Comparison of ENCODE assay signal across 13 cellular contexts in genomic region chr6:25014375-25014774, GRCh38.
A peak's percentile ranks its signal among the peaks of the same experiment; 100 is the strongest.
DNase-seq lines count a peak whose midpoint lies in the region; ATAC-seq, FAIRE-seq and TF ChIP-seq lines count a peak whose summit lies in the region.
"Had no signal": no experiment of that assay in that cellular context is flagged by ENCODE, and none has a peak within 500 bp of the region (broad histone marks: within the 10 kb centered on the region; RNA-seq: fewer than 3 reads in every experiment).

No MANE protein-coding gene starts in this region.

- TF ChIP-seq CTCF in natural killer cell (IDR thresholded peaks at IDR 0.05) (no peak), GM12878 (IDR thresholded peaks at IDR 0.05 in 2 of 3, conservative IDR thresholded peaks at IDR 0.05 in 1 of 3; ENCODE audit: control insufficient read depth in 2 of 3, extremely low read depth in 1 of 3, insufficient read depth in 1 of 3, low read depth in 3 of 3, low read length in 3 of 3) (no peak), GM23338 (conservative IDR thresholded peaks at IDR 0.05; ENCODE audit: low read depth in 2 of 2) (no peak)

- H3K36me3 Mint-ChIP-seq in natural killer cell treated with Interleukin-12 subunit alpha and Interleukin-12 subunit beta and Interleukin-15 and Interleukin-18, amount 100 ng/mL, for 72 hours, result peaks cover 7% of the 10 kb centered on the region
- H3K36me3 Mint-ChIP-seq in natural killer cell, result no peaks in the 10 kb centered on the region
- H3K36me3 Mint-ChIP-seq in GM23338 (ENCODE audit: low read depth), result no peaks in the 10 kb centered on the region

- 0 out of 4 replicates have a peak, but pooled peaks of 1 of the 2 experiments have one; percentile 31 for TF ChIP-seq EP300 in GM12878 (IDR thresholded peaks at IDR 0.05; ENCODE audit: borderline replicate concordance in 1 of 2, control insufficient read depth in 1 of 2, low read depth in 2 of 2, low read length in 2 of 2)

- H3K9ac ChIP-seq in GM12878 (ENCODE audit: control insufficient read depth, insufficient read depth, low read length), result no peak overlapping the region

- H3K4me2 ChIP-seq in GM12878 (ENCODE audit: control insufficient read depth, insufficient read depth), result no peak overlapping the region
- no peak overlapping the region for H3K4me2 ChIP-seq in GM23338

- H3K9me3 ChIP-seq in GM12878 (replicated peaks; ENCODE audit: control insufficient read depth, insufficient read depth, low read length) (no peaks in the 10 kb centered on the region), muscle layer of duodenum (ENCODE audit: control insufficient read depth in 1 of 2, low read length in 2 of 2) (no peaks in the 10 kb centered on the region)
- H3K9me3 ChIP-seq: heart left ventricle had no signal

- H4K20me1 ChIP-seq in GM12878 (ENCODE audit: control insufficient read depth, insufficient read depth), result no peaks in the 10 kb centered on the region
- no peaks in the 10 kb centered on the region for H4K20me1 ChIP-seq in GM23338 (replicated peaks; ENCODE audit: insufficient read depth)

- H3K27ac ChIP-seq in GM12878 (ENCODE audit: control insufficient read depth, insufficient read depth) (no peak overlapping the region), muscle layer of duodenum (ENCODE audit: low read length) (peak overlapping the region; percentile 35), GM23338 (ENCODE audit: low read depth) (no peak overlapping the region)

- no peak for ATAC-seq in natural killer cell treated with Interleukin-12 subunit alpha and Interleukin-12 subunit beta and Interleukin-15 and Interleukin-18, amount 100 ng/mL, for 72 hours
- ATAC-seq in natural killer cell, result no peak
- ATAC-seq in GM12878, result peak; percentile 23
- no peak for ATAC-seq in GM18502 (IDR thresholded peaks at IDR 0.05; ENCODE audit: poor library complexity, unreplicated experiment)
- ATAC-seq in GM23338, result no peak
- ATAC-seq: Panc1 had no signal

- H3K4me1 ChIP-seq in GM12878 (ENCODE audit: control insufficient read depth, insufficient read depth, low read length) (peaks cover 5% of the 10 kb centered on the region), muscle layer of duodenum (ENCODE audit: control insufficient read depth in 1 of 2, insufficient read depth in 2 of 2, low read length in 2 of 2) (peaks cover 0 to 9% of the 10 kb centered on the region in 2 donors), GM23338 (ENCODE audit: insufficient read depth) (peaks cover 12% of the 10 kb centered on the region)

- H3K9me3 Mint-ChIP-seq in natural killer cell treated with Interleukin-12 subunit alpha and Interleukin-12 subunit beta and Interleukin-15 and Interleukin-18, amount 100 ng/mL, for 72 hours, result no peaks in the 10 kb centered on the region
- H3K9me3 Mint-ChIP-seq in natural killer cell, result no peaks in the 10 kb centered on the region
- H3K9me3 Mint-ChIP-seq in GM23338, result no peaks in the 10 kb centered on the region

- H3K4me3 ChIP-seq in GM12878, result no peak overlapping the region
- H3K4me3 ChIP-seq in muscle layer of duodenum (ENCODE audit: low read depth in 1 of 2, low read length in 2 of 2), result no peak overlapping the region
- no peak overlapping the region for H3K4me3 ChIP-seq in GM23338
- H3K4me3 ChIP-seq: heart left ventricle had no signal

- H3F3A ChIP-seq in GM23338 (replicated peaks; ENCODE audit: low read depth), result no peaks in the 10 kb centered on the region; the same call in 1 of the 2 replicates

- no peak for DNase-seq in natural killer cell treated with Interleukin-12 subunit alpha and Interleukin-12 subunit beta and Interleukin-15 and Interleukin-18, amount 100 ng/mL, for 72 hours (ENCODE audit: low spot score)
- DNase-seq in natural killer cell, result no peak
- no peak for DNase-seq in GM12878 (ENCODE audit: low read depth, low spot score)
- DNase-seq in hypothalamus (lab: John Stamatoyannopoulos, UW), result no peak
- no peak for DNase-seq in iPS-NIHi7 (ENCODE audit: extremely low spot score)
- no peak for DNase-seq in GM23338 (ENCODE audit: low spot score)
- DNase-seq: heart left ventricle; NCI-H1417 treated with DMSO at 0.1 percent for 48 hours; NCI-H446 treated with DMSO at 0.1 percent for 48 hours; stimulated activated CD4-positive, alpha-beta T cell treated with anti-CD3 and anti-CD28 coated beads, Interleukin-2, amount 100 ng/mL, for 48 hours had no signal

- TF ChIP-seq POLR2A in GM12878 (IDR thresholded peaks at IDR 0.05; ENCODE audit: low read depth, low read length), result no peak

- H3K79me2 ChIP-seq in GM12878 (ENCODE audit: control insufficient read depth, insufficient read depth, low read length) (no peaks in the 10 kb centered on the region), GM23338 (replicated peaks; ENCODE audit: insufficient read depth) (no peaks in the 10 kb centered on the region)

- H3K36me3 ChIP-seq in GM12878 (ENCODE audit: control insufficient read depth in 2 of 2, insufficient read depth in 2 of 2, low read length in 1 of 2) (no peaks in the 10 kb centered on the region), muscle layer of duodenum (ENCODE audit: control insufficient read depth in 1 of 2, insufficient read depth in 2 of 2, low read length in 2 of 2) (no peaks in the 10 kb centered on the region), GM23338 (ENCODE audit: insufficient read depth) (no peaks in the 10 kb centered on the region)
- H3K36me3 ChIP-seq: heart left ventricle had no signal

- no peak overlapping the region for H2AFZ ChIP-seq in GM12878 (ENCODE audit: control insufficient read depth, low read depth, low read length)
- H2AFZ ChIP-seq in GM23338, result no peak overlapping the region

- peak overlapping the region; percentile 78 to 87 for H3K27ac Mint-ChIP-seq in natural killer cell treated with Interleukin-12 subunit alpha and Interleukin-12 subunit beta and Interleukin-15 and Interleukin-18, amount 100 ng/mL, for 72 hours
- H3K27ac Mint-ChIP-seq in natural killer cell (peak overlapping the region in 1 of 2 donors; percentile 65), GM23338 (no peak overlapping the region)

- no peak for FAIRE-seq in GM12878 (lab: Jason Lieb, UNC)

- H3K4me3 Mint-ChIP-seq in natural killer cell treated with Interleukin-12 subunit alpha and Interleukin-12 subunit beta and Interleukin-15 and Interleukin-18, amount 100 ng/mL, for 72 hours, result no peak overlapping the region
- no peak overlapping the region for H3K4me3 Mint-ChIP-seq in natural killer cell
- H3K4me3 Mint-ChIP-seq in GM23338, result no peak overlapping the region

- H3K9me2 ChIP-seq in GM23338 (ENCODE audit: insufficient read depth), result no peaks in the 10 kb centered on the region

- 49% methylated on average over 3 of the region's 3 CpGs for WGBS in GM12878 (ENCODE audit: insufficient coverage, insufficient replicate concordance, low lambda C conversion rate, missing lambda C conversion rate)

- intact Hi-C loops in natural killer cell (cut with micrococcal nuclease), result no loop called here
- intact Hi-C loops in GM12878 (cut with micrococcal nuclease; ENCODE audit: unreplicated experiment), result no loop called here

- peaks cover 61 to 76% of the 10 kb centered on the region in 2 donors for H3K4me1 Mint-ChIP-seq in natural killer cell treated with Interleukin-12 subunit alpha and Interleukin-12 subunit beta and Interleukin-15 and Interleukin-18, amount 100 ng/mL, for 72 hours (ENCODE audit: low read depth in 2 of 2)
- peaks cover 48 to 50% of the 10 kb centered on the region in 2 donors for H3K4me1 Mint-ChIP-seq in natural killer cell
- H3K4me1 Mint-ChIP-seq in GM23338, result peaks cover 26% of the 10 kb centered on the region

- SMC1A ChIA-PET in GM12878 (lab: Charles Lee; ENCODE audit: uncharacterized antibody, unreplicated experiment), result interaction anchor here (0.8 to 11.1 kb wide), 31 partner anchors 8 to 492 kb away, joined by 3 to 144 read pairs (median 3); partner anchors contain the start of gene RIPOR2

- no peak for TF ChIP-seq RAD21 in GM12878 (IDR thresholded peaks at IDR 0.05; ENCODE audit: insufficient read depth, low read depth, low read length)

- POLR2A ChIA-PET in GM12878 (lab: Charles Lee), result interaction anchor here (0.6 to 1.9 kb wide), 5 partner anchors 12 to 296 kb away, joined by 4 to 5 read pairs (median 4); partner anchors contain the start of gene C6orf62

- in situ Hi-C loops in GM12878 (cut with MboI), result loop anchor here (10.0 kb wide), 1 partner anchor 430 kb away; no protein-coding TSS in a partner anchor

- BruUV-seq in GM12878 (replicated peaks; lab: Mats Ljungman, UMichigan), result no TSS peak

- CTCF ChIA-PET in GM12878 (lab: Yijun Ruan, JAX), result interaction anchor here (0.8 to 18.8 kb wide), 22 partner anchors 11 to 235 kb away, joined by 3 to 314 read pairs (median 5); partner anchors contain the start of gene RIPOR2

- no peaks in the 10 kb centered on the region for H3K27me3 Mint-ChIP-seq in natural killer cell treated with Interleukin-12 subunit alpha and Interleukin-12 subunit beta and Interleukin-15 and Interleukin-18, amount 100 ng/mL, for 72 hours
- H3K27me3 Mint-ChIP-seq in natural killer cell (ENCODE audit: low read depth in 2 of 2) (no peaks in the 10 kb centered on the region), GM23338 (ENCODE audit: insufficient read depth, low read depth, poor library complexity) (no peaks in the 10 kb centered on the region)

- no peaks in the 10 kb centered on the region for H3K27me3 ChIP-seq in GM12878 (replicated peaks in 1 of 2; ENCODE audit: control insufficient read depth in 2 of 2, insufficient read depth in 2 of 2, low read length in 1 of 2)
- H3K27me3 ChIP-seq in muscle layer of duodenum (ENCODE audit: low read depth, low read length), result no peaks in the 10 kb centered on the region
- no peaks in the 10 kb centered on the region for H3K27me3 ChIP-seq in GM23338 (ENCODE audit: insufficient read depth)

- RAD21 ChIA-PET in GM12878 (lab: Charles Lee; ENCODE audit: unreplicated experiment), result interaction anchor here (0.7 to 7.2 kb wide), 16 partner anchors 13 to 235 kb away, joined by 3 to 97 read pairs (median 5); partner anchors contain the start of gene RIPOR2

TF ChIP-seq in GM12878, 131 proteins besides CTCF, POLR2A, EP300 and RAD21 (continues in another document):
- no peak for TF ChIP-seq SMC3 (IDR thresholded peaks at IDR 0.05; ENCODE audit: borderline replicate concordance, low read length)
- TF ChIP-seq CHD4 (IDR thresholded peaks at IDR 0.05), result no peak
- TF ChIP-seq MTA2 (IDR thresholded peaks at IDR 0.05; ENCODE audit: low read depth), result peak; percentile 81
- TF ChIP-seq MTA3 (IDR thresholded peaks at IDR 0.05; ENCODE audit: borderline replicate concordance, low read length), result no peak
- TF ChIP-seq BHLHE40 (IDR thresholded peaks at IDR 0.05; ENCODE audit: borderline replicate concordance in 1 of 2, low read depth in 2 of 2, low read length in 1 of 2), result peak in 1 of 2 experiments; percentile 24; a peak in 1 of 4 replicates

TF ChIP-seq in GM23338, 12 proteins besides CTCF, POLR2A, EP300 and RAD21 (continues in another document):
- TF ChIP-seq NANOG (IDR thresholded peaks at IDR 0.05; ENCODE audit: borderline replicate concordance), result no peak
